In genomic region chr14:20667957-20668356, GRCh38 we compare ENCODE assay signal across 12 cellular contexts. TPM values are rescaled to one million over a fixed set of nuclear protein-coding genes. Genes with fewer than 3 reads are reported as not detected.
DNase-seq lines count a peak whose midpoint lies in the region; ATAC-seq and TF ChIP-seq lines count a peak whose summit lies in the region.
"Had no signal": no experiment of that assay in that cellular context is flagged by ENCODE, and none has a peak within 500 bp of the region (broad histone marks: within the 10 kb centered on the region; RNA-seq: fewer than 3 reads in every experiment).

No MANE protein-coding gene starts in this region.

- peak overlapping the region; percentile 57; the same call in 1 of the 2 replicates for H2AFZ ChIP-seq in Loucy (ENCODE audit: low read length)
- H2AFZ ChIP-seq in PC-3 (ENCODE audit: low read length), result no peak overlapping the region
- H2AFZ ChIP-seq: parathyroid adenoma had no signal

- H3K9me3 ChIP-seq in BLaER1 treated with 17β-estradiol and CSF1 and Interleukin-3, amounts not matched to agents 10 nM and 100 nM (replicated peaks in 1 of 11), result peaks cover 0 to 18% (median 0%) of the 10 kb centered on the region in 11 experiments; a peak in 6 of 22 replicates
- no peaks in the 10 kb centered on the region for H3K9me3 ChIP-seq in Loucy (ENCODE audit: insufficient read depth, low read depth, low read length)
- H3K9me3 ChIP-seq in PC-3 (ENCODE audit: low read length), result no peaks in the 10 kb centered on the region
- H3K9me3 ChIP-seq: SJSA1 had no signal

- no peaks in the 10 kb centered on the region for H3K36me3 ChIP-seq in BLaER1 treated with 17β-estradiol and CSF1 and Interleukin-3, amounts not matched to agents 10 nM and 100 nM
- H3K36me3 ChIP-seq in Loucy (ENCODE audit: insufficient read depth, low read length) (no peaks in the 10 kb centered on the region), PC-3 (ENCODE audit: low read depth, low read length) (no peaks in the 10 kb centered on the region)
- H3K36me3 ChIP-seq: SJSA1 had no signal

- intact Hi-C loops in left ventricle myocardium superior (cut with micrococcal nuclease), result no loop called here
- intact Hi-C loops in PC-3 (cut with micrococcal nuclease), result no loop called here

- 0 out of 22 replicates have a peak overlapping the region, but pooled peaks of 2 of the 11 experiments have one; percentile 5 to 7 for H3K27ac ChIP-seq in BLaER1 treated with 17β-estradiol and CSF1 and Interleukin-3, amounts not matched to agents 10 nM and 100 nM
- no peak overlapping the region for H3K27ac ChIP-seq in PC-3 (ENCODE audit: low read length)
- H3K27ac ChIP-seq: parathyroid adenoma, SJSA1 had no signal

- H3K4me1 ChIP-seq in BLaER1 treated with 17β-estradiol and CSF1 and Interleukin-3, amounts not matched to agents 10 nM and 100 nM, result peaks cover 20 to 42% (median 27%) of the 10 kb centered on the region in 10 experiments
- H3K4me1 ChIP-seq in Loucy (ENCODE audit: insufficient read depth, low read length, poor library complexity, severe bottlenecking) (peaks cover 25% of the 10 kb centered on the region), PC-3 (ENCODE audit: insufficient read depth, low read length) (peaks cover 22% of the 10 kb centered on the region)
- H3K4me1 ChIP-seq: parathyroid adenoma, SJSA1 had no signal

- no peak overlapping the region for H3K4me3 ChIP-seq in BLaER1 treated with 17β-estradiol and CSF1 and Interleukin-3, amounts not matched to agents 10 nM and 100 nM
- no peak overlapping the region for H3K4me3 ChIP-seq in Loucy (ENCODE audit: low read length, poor library complexity, severe bottlenecking)
- no peak overlapping the region for H3K4me3 ChIP-seq in PC-3 (ENCODE audit: low read length)
- H3K4me3 ChIP-seq: SJSA1 had no signal

- TF ChIP-seq CTCF in Loucy (conservative IDR thresholded peaks at IDR 0.05; ENCODE audit: low read length) (no peak), PC-3 (conservative IDR thresholded peaks at IDR 0.05; ENCODE audit: low read depth, low read length) (no peak)

- H3K9ac ChIP-seq in BLaER1 treated with 17β-estradiol and CSF1 and Interleukin-3, amounts not matched to agents 10 nM and 100 nM, result no peak overlapping the region
- H3K9ac ChIP-seq in Loucy (ENCODE audit: low read depth, low read length, poor library complexity, severe bottlenecking), result no peak overlapping the region
- no peak overlapping the region for H3K9ac ChIP-seq in PC-3 (ENCODE audit: low read length)
- H3K9ac ChIP-seq: parathyroid adenoma had no signal

- no peaks in the 10 kb centered on the region for H3K79me2 ChIP-seq in Loucy (ENCODE audit: insufficient read depth, low read length)
- H3K79me2 ChIP-seq in PC-3 (ENCODE audit: low read length), result no peaks in the 10 kb centered on the region
- H3K79me2 ChIP-seq: parathyroid adenoma had no signal

- CTCF ChIA-PET in PC-3 (lab: Charles Lee), result no interaction called here

- DNase-seq in left ventricle myocardium superior (no peak), PC-3 (no peak), NCI-H2171 (lab: John Stamatoyannopoulos, UW) (no peak)
- DNase-seq in stimulated activated CD4-positive, alpha-beta T cell treated with anti-CD3 and anti-CD28 coated beads, Interleukin-4, amount 100 ng/mL, for 4 hours, result no peak
- DNase-seq: IMR-90 had no signal

- no peaks in the 10 kb centered on the region; the same call in 1 of the 2 replicates for H3F3A ChIP-seq in Loucy (ENCODE audit: low read depth)
- peaks cover 5% of the 10 kb centered on the region for H3F3A ChIP-seq in PC-3 (ENCODE audit: low read length, unreplicated experiment)

- no peaks in the 10 kb centered on the region for H4K20me1 ChIP-seq in BLaER1 treated with 17β-estradiol and CSF1 and Interleukin-3, amounts not matched to agents 10 nM and 100 nM
- H4K20me1 ChIP-seq in Loucy (ENCODE audit: insufficient read depth, low read length, poor library complexity, severe bottlenecking), result no peaks in the 10 kb centered on the region
- H4K20me1 ChIP-seq in PC-3 (ENCODE audit: low read length), result no peaks in the 10 kb centered on the region

- no TSS peak for BruUV-seq in PC-3 (replicated peaks; lab: Mats Ljungman, UMichigan)

- H3K4me2 ChIP-seq in BLaER1 treated with 17β-estradiol and CSF1 and Interleukin-3, amounts not matched to agents 10 nM and 100 nM, result peak overlapping the region; percentile 36 to 77 (median 59)
- H3K4me2 ChIP-seq in Loucy (ENCODE audit: low read depth, low read length, poor library complexity, severe bottlenecking) (peak overlapping the region; percentile 12), PC-3 (ENCODE audit: low read length) (no peak overlapping the region)

- peaks cover 8 to 20% (median 16%) of the 10 kb centered on the region in 11 experiments for H3K27me3 ChIP-seq in BLaER1 treated with 17β-estradiol and CSF1 and Interleukin-3, amounts not matched to agents 10 nM and 100 nM
- H3K27me3 ChIP-seq in Loucy (ENCODE audit: insufficient read depth, low read length, poor library complexity, severe bottlenecking) (no peaks in the 10 kb centered on the region), PC-3 (ENCODE audit: low read length) (no peaks in the 10 kb centered on the region)

- POLR2A ChIA-PET in PC-3 (lab: Charles Lee; ENCODE audit: unreplicated experiment), result no interaction called here

- ATAC-seq in GM18867 (IDR thresholded peaks at IDR 0.05; ENCODE audit: unreplicated experiment) (peak; percentile 71), HG02642 (IDR thresholded peaks at IDR 0.05; ENCODE audit: poor library complexity, unreplicated experiment) (peak; percentile 80), left ventricle myocardium superior (no peak), PC-3 (no peak)

- H3K9me2 ChIP-seq in Loucy (replicated peaks; ENCODE audit: low read depth, low read length) (no peaks in the 10 kb centered on the region), PC-3 (replicated peaks; ENCODE audit: low read length) (no peaks in the 10 kb centered on the region)

RNA-seq across cellular contexts. Expression of gene RNASE4, which starts 16.4 kb away (rescaled TPM):
- 8.1 TPM for total RNA-seq in left ventricle myocardium superior
- total RNA-seq in PC-3 (2014; rRNA removed), result 5.9 and 8.5 TPM in 2 replicates

RNA-seq across cellular contexts. Expression of gene ANG, which starts 20.6 kb away (rescaled TPM):
- total RNA-seq in left ventricle myocardium superior (4.0 TPM), PC-3 (2014; rRNA removed) (4.8 and 6.6 TPM in 2 replicates)

RNA-seq across cellular contexts. Expression of gene OR6S1, which starts 26.5 kb away (rescaled TPM):
- not detected for total RNA-seq in left ventricle myocardium superior
- not detected in 2 replicates for total RNA-seq in PC-3 (2014; rRNA removed)
- total RNA-seq: astrocyte, IMR-90, SJSA1 had no signal

Comparison
In these comparisons a context has a peak if more than half of its experiments do, and no peak if none do; other contexts are left out.
1. ATAC-seq: peak in GM18867 (single experiment) and HG02642 (single experiment); none in left ventricle myocardium superior (single experiment) and PC-3 (single experiment).